ENCODE assay signal across 25 cellular contexts in the genomic region with DNA sequence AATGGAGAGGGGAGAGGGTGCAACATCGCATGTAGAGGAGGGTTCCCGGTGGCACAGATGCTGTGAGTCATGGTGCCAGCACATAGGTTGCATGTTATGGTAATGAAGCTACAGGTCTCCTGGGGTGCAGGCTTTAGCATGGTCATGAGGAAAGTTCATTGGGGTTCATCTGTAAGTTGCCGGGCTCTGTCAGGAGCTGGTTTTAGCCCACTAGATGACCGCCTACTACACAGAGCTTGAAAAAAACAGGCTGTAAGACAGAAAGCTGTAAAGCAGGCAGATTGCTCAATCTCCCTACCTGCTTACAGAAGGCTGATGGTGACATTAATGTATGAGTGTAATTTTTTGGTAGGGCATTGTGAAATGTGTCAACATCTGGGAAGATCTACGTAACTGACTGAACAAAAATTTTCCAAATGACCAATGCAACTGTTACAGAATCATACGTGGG. TPM values are rescaled to one million over a fixed set of nuclear protein-coding genes. Genes with fewer than 3 reads are reported as not detected.
DNase-seq lines count a peak whose midpoint lies in the region; ATAC-seq, FAIRE-seq and TF ChIP-seq lines count a peak whose summit lies in the region.
"Had no signal": no experiment of that assay in that cellular context is flagged by ENCODE, and none has a peak within 500 bp of the region (broad histone marks: within the 10 kb centered on the region; RNA-seq: fewer than 3 reads in every experiment).

No MANE protein-coding gene starts in this region.

- H3K27ac ChIP-seq in breast epithelium (no peak overlapping the region), HepG2 (ENCODE audit: extremely low read length, insufficient read depth, low read length) (no peak overlapping the region)
- H3K27ac ChIP-seq: C4-2B, SJCRH30, tibial nerve had no signal

- no peak overlapping the region for H3K4me3 Mint-ChIP-seq in MCF 10A (ENCODE audit: unreplicated experiment)
- H3K4me3 Mint-ChIP-seq in T-helper 17 cell = no peak overlapping the region
- H3K4me3 Mint-ChIP-seq in stimulated activated effector memory CD8-positive, alpha-beta T cell treated with anti-CD3 and anti-CD28 coated beads, Interleukin-12 subunit alpha, Interleukin-12 subunit beta, amount 100 ng/mL, for 72 hours = no peak overlapping the region
- H3K4me3 Mint-ChIP-seq in activated T-cell treated with anti-CD3 and anti-CD28 coated beads, Interleukin-2, amount 50 U/mL, for 4 hours = no peak overlapping the region
- H3K4me3 Mint-ChIP-seq: memory B cell, nephron progenitor cell had no signal

- H3K4me2 ChIP-seq in HepG2 (ENCODE audit: low read depth, low read length) = no peak overlapping the region

- H4K20me1 ChIP-seq in HepG2 (ENCODE audit: insufficient read depth, low read length) = no peaks in the 10 kb centered on the region

- ATAC-seq in T-helper 17 cell (no peak), HepG2 (no peak)
- ATAC-seq in stimulated activated effector memory CD8-positive, alpha-beta T cell treated with anti-CD3 and anti-CD28 coated beads, Interleukin-12 subunit alpha, Interleukin-12 subunit beta, amount 100 ng/mL, for 72 hours = peak; percentile 32
- ATAC-seq in activated T-cell treated with anti-CD3 and anti-CD28 coated beads, Interleukin-2, amount 50 U/mL, for 4 hours = no peak
- ATAC-seq: heart right ventricle had no signal

- H3K4me3 ChIP-seq in breast epithelium = no peak overlapping the region
- H3K4me3 ChIP-seq in HepG2 (replicated peaks in 1 of 3; ENCODE audit: insufficient read depth in 1 of 3, low read depth in 2 of 3, low read length in 3 of 3) = no peak overlapping the region
- H3K4me3 ChIP-seq: heart right ventricle, SJCRH30, tibial nerve had no signal

- 11% methylated on average over 6 of the region's 6 CpGs for WGBS in HepG2 (ENCODE audit: low lambda C conversion rate)

- H3K36me3 ChIP-seq in breast epithelium (no peaks in the 10 kb centered on the region), HepG2 (replicated peaks in 1 of 2; ENCODE audit: control insufficient read depth in 1 of 2, insufficient read depth in 2 of 2, low read length in 2 of 2) (no peaks in the 10 kb centered on the region)
- H3K36me3 ChIP-seq: tibial nerve had no signal

- no peaks in the 10 kb centered on the region for H3K27me3 Mint-ChIP-seq in MCF 10A (ENCODE audit: insufficient read depth, unreplicated experiment)
- peaks cover 48% of the 10 kb centered on the region for H3K27me3 Mint-ChIP-seq in T-helper 17 cell
- H3K27me3 Mint-ChIP-seq in activated T-cell treated with anti-CD3 and anti-CD28 coated beads, Interleukin-2, amount 50 U/mL, for 4 hours (ENCODE audit: low read depth) = peaks cover 9% of the 10 kb centered on the region

- H3K9ac ChIP-seq in HepG2 (ENCODE audit: insufficient read depth, low read depth, low read length) = no peak overlapping the region

- no peaks in the 10 kb centered on the region for H3K9me3 Mint-ChIP-seq in MCF 10A (ENCODE audit: unreplicated experiment)
- no peaks in the 10 kb centered on the region for H3K9me3 Mint-ChIP-seq in stimulated activated effector memory CD8-positive, alpha-beta T cell treated with anti-CD3 and anti-CD28 coated beads, Interleukin-12 subunit alpha, Interleukin-12 subunit beta, amount 100 ng/mL, for 72 hours
- no peaks in the 10 kb centered on the region for H3K9me3 Mint-ChIP-seq in activated T-cell treated with anti-CD3 and anti-CD28 coated beads, Interleukin-2, amount 50 U/mL, for 4 hours
- H3K9me3 Mint-ChIP-seq: memory B cell had no signal

- H3K4me1 ChIP-seq in breast epithelium = no peaks in the 10 kb centered on the region
- H3K4me1 ChIP-seq in HepG2 (ENCODE audit: insufficient read depth, low read length) = no peaks in the 10 kb centered on the region
- H3K4me1 ChIP-seq: tibial nerve had no signal

- intact Hi-C loops in MCF 10A (cut with micrococcal nuclease) (no loop called here), breast epithelium (cut with DNase I; ENCODE audit: low total_unique reads) (no loop called here), HepG2 (cut with micrococcal nuclease; ENCODE audit: unreplicated experiment) (no loop called here)

- TF ChIP-seq POLR2A in breast epithelium (IDR thresholded peaks at IDR 0.05) (no peak), HepG2 (IDR thresholded peaks at IDR 0.05; ENCODE audit: insufficient read depth in 1 of 2, low read depth in 2 of 2, low read length in 2 of 2) (no peak)

- CTCF ChIA-PET in MCF 10A (lab: Yijun Ruan, JAX) (no interaction called here), HepG2 (lab: Yijun Ruan, JAX; ENCODE audit: low intra/inter-chr PET ratio, low total read pairs) (no interaction called here)

- no peak for TF ChIP-seq RAD21 in HepG2 (CRISPR knock-in tag; IDR thresholded peaks at IDR 0.05)

- H2AFZ ChIP-seq in HepG2 (ENCODE audit: low read length) = no peak overlapping the region

- H3K4me1 Mint-ChIP-seq in MCF 10A (ENCODE audit: insufficient read depth, unreplicated experiment) (peaks cover 9% of the 10 kb centered on the region), T-helper 17 cell (peaks cover 2% of the 10 kb centered on the region)
- no peaks in the 10 kb centered on the region for H3K4me1 Mint-ChIP-seq in stimulated activated effector memory CD8-positive, alpha-beta T cell treated with anti-CD3 and anti-CD28 coated beads, Interleukin-12 subunit alpha, Interleukin-12 subunit beta, amount 100 ng/mL, for 72 hours
- H3K4me1 Mint-ChIP-seq in activated T-cell treated with anti-CD3 and anti-CD28 coated beads, Interleukin-2, amount 50 U/mL, for 4 hours (ENCODE audit: low read depth) = peaks cover 2% of the 10 kb centered on the region

- no peak for FAIRE-seq in HepG2 (lab: Jason Lieb, UNC)
- FAIRE-seq: islet of Langerhans had no signal

- peaks cover 13% of the 10 kb centered on the region for H3K36me3 Mint-ChIP-seq in MCF 10A (ENCODE audit: insufficient read depth, unreplicated experiment)
- no peaks in the 10 kb centered on the region for H3K36me3 Mint-ChIP-seq in T-helper 17 cell (ENCODE audit: low read depth)
- no peaks in the 10 kb centered on the region for H3K36me3 Mint-ChIP-seq in stimulated activated effector memory CD8-positive, alpha-beta T cell treated with anti-CD3 and anti-CD28 coated beads, Interleukin-12 subunit alpha, Interleukin-12 subunit beta, amount 100 ng/mL, for 72 hours
- H3K36me3 Mint-ChIP-seq in activated T-cell treated with anti-CD3 and anti-CD28 coated beads, Interleukin-2, amount 50 U/mL, for 4 hours (ENCODE audit: insufficient read depth) = no peaks in the 10 kb centered on the region
- H3K36me3 Mint-ChIP-seq: memory B cell had no signal

- peak overlapping the region; percentile 57 for H3K27ac Mint-ChIP-seq in MCF 10A (ENCODE audit: low read depth, unreplicated experiment)
- H3K27ac Mint-ChIP-seq in T-helper 17 cell = peak overlapping the region; percentile 29
- H3K27ac Mint-ChIP-seq in stimulated activated effector memory CD8-positive, alpha-beta T cell treated with anti-CD3 and anti-CD28 coated beads, Interleukin-12 subunit alpha, Interleukin-12 subunit beta, amount 100 ng/mL, for 72 hours = no peak overlapping the region
- H3K27ac Mint-ChIP-seq: memory B cell, nephron progenitor cell had no signal

- in situ Hi-C loops in HepG2 (cut with HindIII; ENCODE audit: extremely low pct_ligation_motif_present, low pct_unique_long_range_greater_than_20kb) = no loop called here

- DNase-seq in MCF 10A (ENCODE audit: unreplicated experiment) (peak; percentile 68), breast epithelium (ENCODE audit: low spot score in 2 of 2) (no peak), T-helper 17 cell (no peak), HepG2 (ENCODE audit: low spot score) (no peak), NCI-H82 treated with DMSO at 0.1 percent for 48 hours (lab: John Stamatoyannopoulos, UW; ENCODE audit: unreplicated experiment) (no peak), NCI-H524 treated with DMSO at 0.1 percent for 48 hours (lab: John Stamatoyannopoulos, UW) (no peak)
- DNase-seq in stimulated activated effector memory CD8-positive, alpha-beta T cell treated with anti-CD3 and anti-CD28 coated beads, Interleukin-12 subunit alpha, Interleukin-12 subunit beta, amount 100 ng/mL, for 72 hours (ENCODE audit: low spot score in 2 of 2) = no peak
- DNase-seq in activated T-cell treated with anti-CD3 and anti-CD28 coated beads, Interleukin-2, amount 50 U/mL, for 4 hours = no peak
- DNase-seq: activated CD4-positive, alpha-beta T cell treated with anti-CD3 and anti-CD28 coated beads for 1 hour; activated effector memory CD4-positive, alpha-beta T cell treated with anti-CD3 and anti-CD28 coated beads, Interleukin-2, amount 50 U/mL, for 16 hours; amygdala; cerebellar nuclear complex; DMS153; heart right ventricle; NCI-H187; NCI-H446; nephron progenitor cell; SJCRH30; stimulated activated naive CD4-positive, alpha-beta T cell treated with Interleukin-2 at 50 U/mL for 16 hours; T-helper 9 cell had no signal

- TF ChIP-seq CTCF in MCF 10A (IDR thresholded peaks at IDR 0.05; ENCODE audit: unreplicated experiment) = no peak
- TF ChIP-seq CTCF in breast epithelium (IDR thresholded peaks at IDR 0.05) = no peak
- no peak for TF ChIP-seq CTCF in HepG2 (CRISPR knock-in tag; IDR thresholded peaks at IDR 0.05)

- H3K79me2 ChIP-seq in HepG2 (ENCODE audit: insufficient read depth, low read length) = no peaks in the 10 kb centered on the region

- H3K9me3 ChIP-seq in breast epithelium (no peaks in the 10 kb centered on the region), T-helper 17 cell (ENCODE audit: control insufficient read depth, low read length, poor library complexity, severe bottlenecking) (no peaks in the 10 kb centered on the region), HepG2 (ENCODE audit: low read length) (no peaks in the 10 kb centered on the region)
- H3K9me3 ChIP-seq: heart right ventricle, SJCRH30 had no signal

- POLR2A ChIA-PET in MCF 10A (lab: Yijun Ruan, JAX) (interaction anchor here (0.8 to 1.0 kb wide), 2 partner anchors 10 to 24 kb away, joined by 4 to 6 read pairs; a partner anchor contains a TSS), HepG2 (lab: Yijun Ruan, JAX) (no interaction called here)

- no TSS peak for BruUV-seq in MCF 10A (replicated peaks; lab: Mats Ljungman, UMichigan)
- BruUV-seq in HepG2 (replicated peaks; lab: Mats Ljungman, UMichigan) = no TSS peak

- TF ChIP-seq EP300 in HepG2 (IDR thresholded peaks at IDR 0.05; ENCODE audit: low read depth in 2 of 2, low read length in 2 of 2) = no peak
- no peak for TF ChIP-seq EP300 in HepG2 (CRISPR knock-in tag; IDR thresholded peaks at IDR 0.05; ENCODE audit: borderline replicate concordance)

- H3K27me3 ChIP-seq in breast epithelium (no peaks in the 10 kb centered on the region), HepG2 (ENCODE audit: control insufficient read depth in 1 of 2, insufficient read depth in 2 of 2, low read length in 2 of 2) (peaks cover 3 to 25% of the 10 kb centered on the region in 2 experiments; a peak in 2 of 5 replicates)
- H3K27me3 ChIP-seq: heart right ventricle, SJCRH30, tibial nerve had no signal

RNA-seq across cellular contexts. Expression of a gene that starts 23.9 kb away (rescaled TPM):
- 2.0 and 2.1 TPM in 2 replicates for total RNA-seq in MCF 10A (2022)
- total RNA-seq in breast epithelium = 10 to 100 TPM in 1 of 3 donors, 1 to 10 TPM in 2; 3.0 to 15.7 (median 4.8) TPM
- total RNA-seq in T-helper 17 cell = 1 to 10 TPM in 1 of 2 donors, under 1 TPM in 1; 0.34 to 2.8 TPM
- 0.15 and 0.17 TPM in 2 replicates for total RNA-seq in HepG2 (2016; rRNA removed; fragmentation: Illumina TruSeq; extraction: Trizol)
- 0.09 TPM in 1 of 2 replicates, not detected in the other for total RNA-seq in HepG2 (2016; cell fraction: cytosol; rRNA removed; fragmentation: Illumina TruSeq; extraction: Trizol; ENCODE audit: low read depth)
- total RNA-seq in HepG2 (2016; cell fraction: insoluble cytoplasmic fraction; rRNA removed; fragmentation: Illumina TruSeq; extraction: Trizol) = 0.21 and 0.22 TPM in 2 replicates
- total RNA-seq in HepG2 (2016; cell fraction: membrane; rRNA removed; fragmentation: Illumina TruSeq; extraction: Trizol) = 0.24 and 0.46 TPM in 2 replicates
- 0.09 and 0.78 TPM in 2 replicates for total RNA-seq in HepG2 (2016; cell fraction: nucleus; rRNA removed; fragmentation: Illumina TruSeq; extraction: Trizol)
- 2.4 and 4.5 TPM in 2 replicates for polyA plus RNA-seq in HepG2 (2011; rRNA removed)
- polyA plus RNA-seq in HepG2 (2011; cell fraction: cytosol; rRNA removed) = 1.8 and 2.1 TPM in 2 replicates
- 4.5 and 8.3 TPM in 2 replicates for polyA plus RNA-seq in HepG2 (2011; cell fraction: nucleus; rRNA removed)
- polyA plus RNA-seq in HepG2 (2012) = 6.7 and 10.7 TPM in 2 replicates
- 0.02 and 0.16 TPM in 2 replicates for polyA plus RNA-seq in HepG2 (2016; cell fraction: cytosol; fragmentation: Illumina TruSeq; extraction: Trizol; ENCODE audit: low read depth)
- 0.29 and 0.50 TPM in 2 replicates for polyA plus RNA-seq in HepG2 (2016; cell fraction: insoluble cytoplasmic fraction; fragmentation: Illumina TruSeq; extraction: Trizol; ENCODE audit: low read depth)
- 0.08 and 0.21 TPM in 2 replicates for polyA plus RNA-seq in HepG2 (2016; cell fraction: membrane; fragmentation: Illumina TruSeq; extraction: Trizol; ENCODE audit: low read depth)
- 0.85 and 1.3 TPM in 2 replicates for polyA plus RNA-seq in HepG2 (2016; cell fraction: nucleus; fragmentation: Illumina TruSeq; extraction: Trizol; ENCODE audit: insufficient read depth, low read depth)
- 1.7 and 9.6 TPM in 2 replicates for polyA minus RNA-seq in HepG2 (2011; rRNA and poly(A)+ RNA removed; ENCODE audit: low replicate concordance)
- polyA minus RNA-seq in HepG2 (2011; cell fraction: cytosol; rRNA and poly(A)+ RNA removed) = 2.0 and 5.3 TPM in 2 replicates
- polyA minus RNA-seq in HepG2 (2011; cell fraction: nucleus; rRNA and poly(A)+ RNA removed) = 5.9 and 8.8 TPM in 2 replicates
- under 1 TPM; 0.16 to 0.87 (median 0.25) TPM for total RNA-seq in activated T-cell treated with anti-CD3 and anti-CD28 coated beads, Interleukin-2, amount 50 U/mL, for 4 hours
- total RNA-seq: OCI-LY7 had no signal
